ENCODE assay signal across 18 cellular contexts in the genomic region with DNA sequence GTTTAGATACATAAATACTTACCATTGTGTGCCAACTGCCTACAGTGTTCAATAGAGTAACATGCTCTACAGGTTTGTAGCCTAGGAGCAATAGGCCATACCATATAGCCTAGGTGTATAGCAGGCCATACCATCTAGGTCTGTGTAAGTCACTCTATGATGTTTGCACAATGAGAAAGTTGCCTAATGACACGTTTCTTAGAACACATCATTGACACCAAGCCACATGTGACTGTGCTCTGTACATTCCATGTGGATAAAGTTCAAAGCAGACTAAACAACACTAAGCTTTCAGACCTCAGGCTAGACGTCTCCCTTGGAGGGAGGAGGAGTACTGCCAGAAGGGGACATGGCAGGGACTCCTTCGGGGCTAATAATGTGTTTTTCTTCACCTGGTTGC.
"Had no signal": no experiment of that assay in that cellular context is flagged by ENCODE, and none has a peak within 500 bp of the region (broad histone marks: within the 10 kb centered on the region; RNA-seq: fewer than 3 reads in every experiment).

No MANE protein-coding gene starts in this region.

- H3K27ac ChIP-seq: ascending aorta, esophagus muscularis mucosa, left ventricle myocardium inferior, suprapubic skin, transverse colon had no signal

- H3K36me3 ChIP-seq: ascending aorta, transverse colon had no signal

- H3K4me3 Mint-ChIP-seq: activated CD4-positive, alpha-beta T cell treated with anti-CD3 and anti-CD28 coated beads, Interleukin-2, amount 10 ng/mL, durations not matched to agents 7 days and 5 days; activated CD8-positive, alpha-beta T cell treated with anti-CD3 and anti-CD28 coated beads, Interleukin-2, amount 10 ng/mL, durations not matched to agents 7 days and 5 days; activated naive CD4-positive, alpha-beta T cell treated with anti-CD3 and anti-CD28 coated beads, Interleukin-2, amount 10 ng/mL, durations not matched to agents 7 days and 5 days; activated naive CD8-positive, alpha-beta T cell treated with anti-CD3 and anti-CD28 coated beads, Interleukin-2, amount 50 U/mL, for 24 hours; activated T-cell treated with anti-CD3 and anti-CD28 coated beads, Interleukin-2, amount 50 U/mL, for 24 hours; neural crest cell; stimulated activated naive CD8-positive, alpha-beta T cell treated with anti-CD3 and anti-CD28 coated beads, Interleukin-15, Interleukin-2, amounts not matched to agents 100 ng/mL and 50 ng/mL, for 24 hours had no signal

- H3K9me3 ChIP-seq: ascending aorta, esophagus muscularis mucosa, left ventricle myocardium inferior, suprapubic skin, transverse colon had no signal

- DNase-seq: activated CD4-positive, alpha-beta T cell treated with anti-CD3 and anti-CD28 coated beads, Interleukin-2, amount 10 ng/mL, durations not matched to agents 7 days and 5 days; activated CD8-positive, alpha-beta T cell treated with anti-CD3 and anti-CD28 coated beads, Interleukin-2, amount 10 ng/mL, durations not matched to agents 7 days and 5 days; activated naive CD4-positive, alpha-beta T cell treated with anti-CD3 and anti-CD28 coated beads, Interleukin-2, amount 10 ng/mL, durations not matched to agents 7 days and 5 days; activated naive CD8-positive, alpha-beta T cell treated with anti-CD3 and anti-CD28 coated beads, Interleukin-2, amount 50 U/mL, for 24 hours; activated T-cell treated with anti-CD3 and anti-CD28 coated beads, Interleukin-2, amount 50 U/mL, for 24 hours; cerebellar nuclear complex; effector CD4-positive, alpha-beta T cell; left ventricle myocardium inferior; mammary epithelial cell; stimulated activated CD4-positive, alpha-beta T cell treated with anti-CD3 and anti-CD28 coated beads, Interleukin-2, amount 100 ng/mL, for 48 hours; T1000; transverse colon had no signal

- H3K27ac Mint-ChIP-seq: activated CD4-positive, alpha-beta T cell treated with anti-CD3 and anti-CD28 coated beads, Interleukin-2, amount 10 ng/mL, durations not matched to agents 7 days and 5 days; activated CD8-positive, alpha-beta T cell treated with anti-CD3 and anti-CD28 coated beads, Interleukin-2, amount 10 ng/mL, durations not matched to agents 7 days and 5 days; activated naive CD4-positive, alpha-beta T cell treated with anti-CD3 and anti-CD28 coated beads, Interleukin-2, amount 10 ng/mL, durations not matched to agents 7 days and 5 days; activated naive CD8-positive, alpha-beta T cell treated with anti-CD3 and anti-CD28 coated beads, Interleukin-2, amount 50 U/mL, for 24 hours; activated T-cell treated with anti-CD3 and anti-CD28 coated beads, Interleukin-2, amount 50 U/mL, for 24 hours; activated T-helper 2 cell treated with anti-CD3 and anti-CD28 coated beads, Interferon-gamma antibody, Interleukin-2, Interleukin-4, amounts not matched to agents 10 μg/mL and 5 μg/mL and 100 μg/mL, durations not matched to agents 14 hours and 24 hours and 36 hours; stimulated activated naive CD8-positive, alpha-beta T cell treated with anti-CD3 and anti-CD28 coated beads, Interleukin-15, Interleukin-2, amounts not matched to agents 100 ng/mL and 50 ng/mL, for 24 hours had no signal

- H3K27me3 Mint-ChIP-seq: activated CD4-positive, alpha-beta T cell treated with anti-CD3 and anti-CD28 coated beads, Interleukin-2, amount 10 ng/mL, durations not matched to agents 7 days and 5 days; activated naive CD4-positive, alpha-beta T cell treated with anti-CD3 and anti-CD28 coated beads, Interleukin-2, amount 10 ng/mL, durations not matched to agents 7 days and 5 days; activated naive CD8-positive, alpha-beta T cell treated with anti-CD3 and anti-CD28 coated beads, Interleukin-2, amount 50 U/mL, for 24 hours; activated T-cell treated with anti-CD3 and anti-CD28 coated beads, Interleukin-2, amount 50 U/mL, for 24 hours; stimulated activated naive CD8-positive, alpha-beta T cell treated with anti-CD3 and anti-CD28 coated beads, Interleukin-15, Interleukin-2, amounts not matched to agents 100 ng/mL and 50 ng/mL, for 24 hours had no signal

- H3K9me3 Mint-ChIP-seq: activated CD4-positive, alpha-beta T cell treated with anti-CD3 and anti-CD28 coated beads, Interleukin-2, amount 10 ng/mL, durations not matched to agents 7 days and 5 days; activated naive CD4-positive, alpha-beta T cell treated with anti-CD3 and anti-CD28 coated beads, Interleukin-2, amount 10 ng/mL, durations not matched to agents 7 days and 5 days; activated naive CD8-positive, alpha-beta T cell treated with anti-CD3 and anti-CD28 coated beads, Interleukin-2, amount 50 U/mL, for 24 hours; activated T-cell treated with anti-CD3 and anti-CD28 coated beads, Interleukin-2, amount 50 U/mL, for 24 hours; activated T-helper 2 cell treated with anti-CD3 and anti-CD28 coated beads, Interferon-gamma antibody, Interleukin-2, Interleukin-4, amounts not matched to agents 10 μg/mL and 5 μg/mL and 100 μg/mL, durations not matched to agents 14 hours and 24 hours and 36 hours; neural crest cell; stimulated activated naive CD8-positive, alpha-beta T cell treated with anti-CD3 and anti-CD28 coated beads, Interleukin-15, Interleukin-2, amounts not matched to agents 100 ng/mL and 50 ng/mL, for 24 hours had no signal

- H3K4me3 ChIP-seq: ascending aorta, esophagus muscularis mucosa, left ventricle myocardium inferior, suprapubic skin, transverse colon had no signal

- ATAC-seq: activated CD8-positive, alpha-beta T cell treated with anti-CD3 and anti-CD28 coated beads, Interleukin-2, amount 10 ng/mL, durations not matched to agents 7 days and 5 days; activated naive CD8-positive, alpha-beta T cell treated with anti-CD3 and anti-CD28 coated beads, Interleukin-2, amount 50 U/mL, for 24 hours had no signal

- H3K27me3 ChIP-seq: ascending aorta, esophagus muscularis mucosa, suprapubic skin, transverse colon had no signal

- H3K36me3 Mint-ChIP-seq: activated naive CD4-positive, alpha-beta T cell treated with anti-CD3 and anti-CD28 coated beads, Interleukin-2, amount 10 ng/mL, durations not matched to agents 7 days and 5 days had no signal

- H3K4me1 Mint-ChIP-seq: activated naive CD8-positive, alpha-beta T cell treated with anti-CD3 and anti-CD28 coated beads, Interleukin-2, amount 50 U/mL, for 24 hours had no signal
